ENCODE assay signal across 24 cellular contexts in the genomic region with DNA sequence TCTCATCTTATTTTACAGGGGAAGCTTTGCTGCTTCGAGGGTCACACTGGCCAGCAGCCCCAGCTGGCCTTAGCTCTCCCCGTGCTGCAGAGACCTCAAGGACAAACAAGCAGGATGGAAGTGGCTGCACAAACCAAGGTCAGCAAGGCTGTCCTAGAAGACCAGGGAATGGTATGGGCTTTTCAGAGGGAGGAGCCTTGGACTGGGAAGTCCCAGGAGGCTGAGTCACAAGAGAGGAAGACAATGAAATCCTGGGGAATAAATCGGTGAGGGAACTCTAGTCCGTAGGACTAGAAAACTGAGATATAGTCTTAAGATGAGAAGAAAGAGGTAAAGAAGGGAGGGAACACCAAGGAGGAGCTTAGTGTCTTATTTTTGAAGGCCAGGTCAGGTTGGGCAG. TPM values are rescaled to one million over a fixed set of nuclear protein-coding genes. Genes with fewer than 3 reads are reported as not detected.
DNase-seq lines count a peak whose midpoint lies in the region; ATAC-seq and TF ChIP-seq lines count a peak whose summit lies in the region.
"Had no signal": no experiment of that assay in that cellular context is flagged by ENCODE, and none has a peak within 500 bp of the region (broad histone marks: within the 10 kb centered on the region; RNA-seq: fewer than 3 reads in every experiment).

No MANE protein-coding gene starts in this region.

- H3K36me3 ChIP-seq in Caco-2 (ENCODE audit: control insufficient read depth, insufficient read depth, low read length) = peaks cover 1% of the 10 kb centered on the region
- no peaks in the 10 kb centered on the region for H3K36me3 ChIP-seq in neural progenitor cell
- H3K36me3 ChIP-seq: SJSA1 had no signal

- H3F3A ChIP-seq in neural progenitor cell (ENCODE audit: low read depth) = no peaks in the 10 kb centered on the region

- POLR2A ChIA-PET in Caco-2 (lab: Charles Lee) = no interaction called here

- CTCF ChIA-PET in Caco-2 (lab: Charles Lee) = interaction anchor here (0.9 to 1.3 kb wide), 2 partner anchors 9 to 29 kb away, joined by 4 to 5 read pairs; no protein-coding TSS in a partner anchor

- H3K4me1 Mint-ChIP-seq in Caco-2 (ENCODE audit: low read depth, unreplicated experiment) (peaks cover 46% of the 10 kb centered on the region), neural progenitor cell (peaks cover 13% of the 10 kb centered on the region)
- H3K4me1 Mint-ChIP-seq: IgD-negative memory B cell had no signal

- ATAC-seq in HG02610 (IDR thresholded peaks at IDR 0.05; ENCODE audit: unreplicated experiment) = no peak
- no peak for ATAC-seq in activated CD4-positive, CD25-positive, alpha-beta regulatory T cell treated with anti-CD3 and anti-CD28 coated beads, Interleukin-2, amount 50 U/mL, for 24 hours

- H3K4me1 ChIP-seq in Caco-2 (peaks cover 44% of the 10 kb centered on the region), neural progenitor cell (peaks cover 8% of the 10 kb centered on the region)

- H3K4me2 ChIP-seq in neural progenitor cell = no peak overlapping the region
- H3K4me2 ChIP-seq: KMS-11, PC-9 had no signal

- TF ChIP-seq CTCF in Caco-2 (IDR thresholded peaks at IDR 0.05; ENCODE audit: insufficient read depth in 1 of 2, low read depth in 1 of 2, low read length in 1 of 2, severe bottlenecking in 1 of 2, unreplicated experiment in 1 of 2) (no peak), fibroblast of pulmonary artery (IDR thresholded peaks at IDR 0.05; ENCODE audit: low read length, missing control alignments) (no peak), neural progenitor cell (IDR thresholded peaks at IDR 0.05) (no peak)

- no peaks in the 10 kb centered on the region for H3K27me3 ChIP-seq in Caco-2 (replicated peaks; ENCODE audit: control insufficient read depth, insufficient read depth, low read length)
- no peaks in the 10 kb centered on the region for H3K27me3 ChIP-seq in neural progenitor cell
- H3K27me3 ChIP-seq: SJSA1 had no signal

- H3K27me3 Mint-ChIP-seq in Caco-2 (ENCODE audit: insufficient read depth, unreplicated experiment) (no peaks in the 10 kb centered on the region), neural progenitor cell (ENCODE audit: insufficient read depth, low read depth) (peaks cover 4% of the 10 kb centered on the region)
- H3K27me3 Mint-ChIP-seq: IgD-negative memory B cell had no signal

- H3K79me2 ChIP-seq in neural progenitor cell (ENCODE audit: low read depth) = no peaks in the 10 kb centered on the region

- no peak overlapping the region for H3K27ac ChIP-seq in neural progenitor cell
- H3K27ac ChIP-seq: C4-2B, GM23248, KMS-11, PC-9, SJSA1 had no signal

- DNase-seq in Caco-2 (no peak), HT1080 (ENCODE audit: low read depth) (peak; percentile 58), fibroblast of pulmonary artery (ENCODE audit: low read depth) (peak; percentile 13), neural progenitor cell (ENCODE audit: low spot score) (no peak), SKM-1 (lab: John Stamatoyannopoulos, UW; ENCODE audit: unreplicated experiment) (no peak)
- DNase-seq: DMS153, DND-41, GM23248, H7, NCI-H1048, NCI-H1417, NCI-H1694, NCI-H2029 treated with DMSO at 0.1 percent for 48 hours, NCI-H2227 treated with DMSO at 0.1 percent for 48 hours, NCI-H526 treated with DMSO at 0.1 percent for 48 hours, PC-9, Right ventricle myocardium superior had no signal

- H3K4me3 Mint-ChIP-seq in Caco-2 (ENCODE audit: unreplicated experiment) = no peak overlapping the region
- H3K4me3 Mint-ChIP-seq in neural progenitor cell = peak overlapping the region; percentile 4
- H3K4me3 Mint-ChIP-seq: IgD-negative memory B cell had no signal

- peaks cover 17% of the 10 kb centered on the region for H3K36me3 Mint-ChIP-seq in Caco-2 (ENCODE audit: insufficient read depth, unreplicated experiment)
- no peaks in the 10 kb centered on the region for H3K36me3 Mint-ChIP-seq in neural progenitor cell
- H3K36me3 Mint-ChIP-seq: IgD-negative memory B cell had no signal

- H3K4me3 ChIP-seq in Caco-2 (ENCODE audit: low read depth, low read length) = no peak overlapping the region
- no peak overlapping the region for H3K4me3 ChIP-seq in fibroblast of pulmonary artery (replicated peaks; ENCODE audit: low read depth, low read length)
- H3K4me3 ChIP-seq in neural progenitor cell = no peak overlapping the region
- H3K4me3 ChIP-seq: GM23248, PC-9, SJSA1 had no signal

- no peaks in the 10 kb centered on the region for H4K20me1 ChIP-seq in neural progenitor cell (ENCODE audit: low read depth)

- BruUV-seq in Caco-2 (replicated peaks; lab: Mats Ljungman, UMichigan) = no TSS peak

- H2AFZ ChIP-seq in neural progenitor cell (replicated peaks) = no peak overlapping the region
- H2AFZ ChIP-seq: GM23248, PC-9 had no signal

- no peaks in the 10 kb centered on the region; the same call in 1 of the 2 replicates for H3K9me3 ChIP-seq in Caco-2
- H3K9me3 ChIP-seq in neural progenitor cell (ENCODE audit: low read depth) = no peaks in the 10 kb centered on the region
- H3K9me3 ChIP-seq: SJSA1 had no signal

- H3K27ac Mint-ChIP-seq in Caco-2 (ENCODE audit: unreplicated experiment) = peak overlapping the region; percentile 80
- H3K27ac Mint-ChIP-seq in neural progenitor cell = no peak overlapping the region
- H3K27ac Mint-ChIP-seq: IgD-negative memory B cell had no signal

- H3K9me3 Mint-ChIP-seq in Caco-2 (ENCODE audit: unreplicated experiment) = peaks cover 20% of the 10 kb centered on the region
- peaks cover 2% of the 10 kb centered on the region for H3K9me3 Mint-ChIP-seq in neural progenitor cell

- intact Hi-C loops in Caco-2 (cut with micrococcal nuclease; ENCODE audit: unreplicated experiment) = loop anchor here (1.0 kb wide), 1 partner anchor 12 kb away; no protein-coding TSS in a partner anchor

- H3K9ac ChIP-seq in neural progenitor cell = no peak overlapping the region
- H3K9ac ChIP-seq: GM23248, KMS-11 had no signal

RNA-seq across cellular contexts. Expression of gene CREG2, which starts 15.7 kb away (rescaled TPM):
- total RNA-seq in Caco-2 (2022) (119 and 120 TPM in 2 replicates), neural progenitor cell (ENCODE audit: low replicate concordance) (0.28 TPM in 1 of 2 replicates, not detected in the other)
- 7.0 and 7.1 TPM in 2 replicates for total RNA-seq in HT1080 (2014; rRNA removed; shearing (Covaris generic))
- 6.5 and 7.4 TPM in 2 replicates for polyA plus RNA-seq in HT1080 (2015; cell fraction: cytosol; rRNA removed)
- 2.7 and 2.9 TPM in 2 replicates for polyA plus RNA-seq in HT1080 (2015; cell fraction: nucleus; rRNA removed)
- total RNA-seq: A673, Right ventricle myocardium superior, SJSA1 had no signal

Comparison
In these comparisons a context has a peak if more than half of its experiments do, and no peak if none do; other contexts are left out.
1. DNase-seq: peak in HT1080 (single experiment) and fibroblast of pulmonary artery (single experiment); none in Caco-2 (0 of 2), neural progenitor cell (single experiment) and SKM-1 (single experiment).
2. RNA of gene CREG2, which starts 15.7 kb away (total RNA-seq): 119 to 120 TPM in Caco-2; 7.0 to 7.1 TPM in HT1080 and 0.28 TPM in neural progenitor cell; every median in the first group is over 10 times any median in the second.